Comparison of ENCODE assay signal across 24 cellular contexts in genomic region chr11:69355959-69356702, GRCh38.
"Had no signal": no experiment of that assay in that cellular context is flagged by ENCODE, and none has a peak within 500 bp of the region (broad histone marks: within the 10 kb centered on the region; RNA-seq: fewer than 3 reads in every experiment).

No MANE protein-coding gene starts in this region.

- ATAC-seq: activated naive CD8-positive, alpha-beta T cell treated with anti-CD3 and anti-CD28 coated beads, Interleukin-2, amount 50 U/mL, for 24 hours; effector memory CD8-positive, alpha-beta T cell; esophagus mucosa; gastroesophageal sphincter; heart left ventricle; left ventricle myocardium superior; sciatic nerve had no signal

- H3K4me3 ChIP-seq: gastroesophageal sphincter, heart left ventricle, smooth muscle cell, testis, vagina had no signal

- DNase-seq: activated CD4-positive, alpha-beta T cell treated with anti-CD3 and anti-CD28 coated beads, Interleukin-2, amount 50 U/mL, for 4 hours; activated CD8-positive, alpha-beta memory T cell treated with anti-CD3 and anti-CD28 coated beads, Interleukin-2, amount 50 U/mL, for 4 hours; activated naive CD4-positive, alpha-beta T cell treated with anti-CD3 and anti-CD28 coated beads, Interleukin-2, amount 50 U/mL, for 16 hours; anterior cingulate cortex; caudate nucleus; effector memory CD8-positive, alpha-beta T cell; heart left ventricle; nephron progenitor cell; occipital lobe; stimulated activated CD4-positive, alpha-beta T cell treated with anti-CD3 and anti-CD28 coated beads, Interleukin-15, amount 100 ng/mL, for 24 hours; stimulated activated CD4-positive, alpha-beta T cell treated with anti-CD3 and anti-CD28 coated beads, Interleukin-2, amount 100 ng/mL, for 48 hours; stimulated activated naive CD4-positive, alpha-beta T cell; T-helper 9 cell; testis; trophoblast cell had no signal

- H3K36me3 ChIP-seq: brain microvascular endothelial cell, gastroesophageal sphincter, heart left ventricle, vagina had no signal

- H3K9me3 ChIP-seq: testis had no signal

- H3K4me2 ChIP-seq: smooth muscle cell had no signal

- H3K4me1 ChIP-seq: gastroesophageal sphincter, testis, vagina had no signal

- H3K27me3 ChIP-seq: brain microvascular endothelial cell, heart left ventricle, testis, vagina had no signal

- H3K27ac ChIP-seq: brain microvascular endothelial cell, gastroesophageal sphincter, heart left ventricle, testis, vagina had no signal

- FAIRE-seq: islet of Langerhans had no signal
